Comparison of ENCODE assay signal across 1 cellular context in genomic region chr18:26190506-26190905, GRCh38.
TF ChIP-seq lines count a peak whose summit lies in the region.

No MANE protein-coding gene starts in this region.

TF ChIP-seq in K562, 482 proteins besides CTCF, POLR2A, EP300 and RAD21 (continued from another document):
- TF ChIP-seq IRF1 (CRISPR knock-in tag; IDR thresholded peaks at IDR 0.05; ENCODE audit: borderline replicate concordance) (no peak), KDM4B (IDR thresholded peaks at IDR 0.05; ENCODE audit: borderline replicate concordance in 2 of 2, low read depth in 1 of 2) (no peak), E2F3 (CRISPR knock-in tag; IDR thresholded peaks at IDR 0.05) (no peak), MAFK (IDR thresholded peaks at IDR 0.05; ENCODE audit: low read length) (no peak)
